19 cellular contexts compared by ENCODE assay signal in genomic region chr4:56245547-56246229, GRCh38.
DNase-seq lines count a peak whose midpoint lies in the region; ATAC-seq and TF ChIP-seq lines count a peak whose summit lies in the region.
"Had no signal": no experiment of that assay in that cellular context is flagged by ENCODE, and none has a peak within 500 bp of the region (broad histone marks: within the 10 kb centered on the region; RNA-seq: fewer than 3 reads in every experiment).

No MANE protein-coding gene starts in this region.

- H2BK15ac ChIP-seq in H9 (ENCODE audit: low read depth, low read length), result no peak overlapping the region

- DNase-seq in H9 (no peak), iPS-NIHi11 (ENCODE audit: low spot score) (peak; percentile 18), progenitor cell of endocrine pancreas (ENCODE audit: low spot score, unreplicated experiment) (no peak), DMS53 (lab: John Stamatoyannopoulos, UW) (no peak)
- no peak for DNase-seq in CD8-positive, alpha-beta memory T cell
- DNase-seq: AML-193; CD4-positive, CD25-positive, alpha-beta regulatory T cell; DMS79 treated with DMSO at 0.1 percent for 48 hours; GOT3; HFFc6; MM.1S; NCI-H1105; NCI-H187; NCI-H446; NCI-H748 treated with DMSO at 0.1 percent for 48 hours; Right ventricle myocardium superior had no signal

- H3K18ac ChIP-seq in H9 (ENCODE audit: insufficient read length, low read depth, low read length), result no peak overlapping the region

- H2BK20ac ChIP-seq in H9 (ENCODE audit: low read depth, low read length, poor library complexity, severe bottlenecking), result no peak overlapping the region

- no peaks in the 10 kb centered on the region for H3K36me3 ChIP-seq in CD8-positive, alpha-beta memory T cell (ENCODE audit: insufficient read depth, low read length)

- H4K8ac ChIP-seq in H9 (replicated peaks; ENCODE audit: insufficient read length, low read depth, low read length), result no peak overlapping the region

- no peak overlapping the region for H3K23ac ChIP-seq in H9 (ENCODE audit: insufficient read length, low read depth, low read length)

- no peaks in the 10 kb centered on the region for H3K79me1 ChIP-seq in H9 (ENCODE audit: insufficient read depth, low read depth, low read length, poor library complexity, severe bottlenecking)

- H3K4ac ChIP-seq in H9 (ENCODE audit: low read depth, low read length), result no peak overlapping the region

- H3K27me3 Mint-ChIP-seq in H9 (ENCODE audit: low read depth) (no peaks in the 10 kb centered on the region), brain (no peaks in the 10 kb centered on the region), progenitor cell of endocrine pancreas (no peaks in the 10 kb centered on the region)
- peaks cover 1 to 20% of the 10 kb centered on the region in 2 donors for H3K27me3 Mint-ChIP-seq in CD8-positive, alpha-beta memory T cell

- no peak overlapping the region for H3K4me3 Mint-ChIP-seq in H9
- no peak overlapping the region for H3K4me3 Mint-ChIP-seq in brain
- H3K4me3 Mint-ChIP-seq in progenitor cell of endocrine pancreas (ENCODE audit: low read depth), result no peak overlapping the region
- no peak overlapping the region for H3K4me3 Mint-ChIP-seq in CD8-positive, alpha-beta memory T cell
- H3K4me3 Mint-ChIP-seq: CD4-positive, CD25-positive, alpha-beta regulatory T cell; HFFc6 had no signal

- H3K4me1 Mint-ChIP-seq in H9 (peaks cover 17 to 21% of the 10 kb centered on the region in 2 experiments), brain (peaks cover 67% of the 10 kb centered on the region), progenitor cell of endocrine pancreas (ENCODE audit: low read depth) (peaks cover 46% of the 10 kb centered on the region)
- H3K4me1 Mint-ChIP-seq in CD8-positive, alpha-beta memory T cell, result no peaks in the 10 kb centered on the region
- H3K4me1 Mint-ChIP-seq: CD4-positive, CD25-positive, alpha-beta regulatory T cell had no signal

- CTCF ChIA-PET in CD8-positive, alpha-beta memory T cell (lab: Charles Lee), result no interaction called here

- no peak overlapping the region for H4K91ac ChIP-seq in H9 (ENCODE audit: insufficient read length, low read depth, low read length)

- no peak for ATAC-seq in GM18858 (IDR thresholded peaks at IDR 0.05; ENCODE audit: unreplicated experiment)
- ATAC-seq: Panc1 had no signal

- no CpG with 5 or more reads among the region's 2 CpGs for whole genome bisulfite sequencing in H9 (ENCODE audit: extremely low coverage, insufficient read length, low lambda C conversion rate)

- H3K9me3 ChIP-seq in H9 (ENCODE audit: control insufficient read depth, low read depth, low read length), result no peaks in the 10 kb centered on the region
- no peaks in the 10 kb centered on the region for H3K9me3 ChIP-seq in CD8-positive, alpha-beta memory T cell (ENCODE audit: low read length)

- no peak overlapping the region for H3K14ac ChIP-seq in H9 (ENCODE audit: insufficient read depth, low read length)

- H2AK5ac ChIP-seq in H9 (ENCODE audit: insufficient read length, low read length), result no peak overlapping the region

- POLR2A ChIA-PET in CD8-positive, alpha-beta memory T cell (lab: Charles Lee), result no interaction called here

- H3K23me2 ChIP-seq in H9 (ENCODE audit: insufficient read length, low read depth, low read length, poor library complexity, severe bottlenecking), result no peaks in the 10 kb centered on the region

- H3K9me3 Mint-ChIP-seq in H9 (no peaks in the 10 kb centered on the region), brain (peaks cover 0 to 3% (median 0%) of the 10 kb centered on the region in 5 experiments), progenitor cell of endocrine pancreas (ENCODE audit: low read depth) (no peaks in the 10 kb centered on the region)
- H3K9me3 Mint-ChIP-seq in CD8-positive, alpha-beta memory T cell, result no peaks in the 10 kb centered on the region
- H3K9me3 Mint-ChIP-seq: HFFc6 had no signal

- H4K20me1 ChIP-seq in H9 (ENCODE audit: control insufficient read depth, insufficient read depth, insufficient read length), result no peaks in the 10 kb centered on the region

- no peaks in the 10 kb centered on the region for H3K79me2 ChIP-seq in H9 (ENCODE audit: insufficient read depth, low read length)

- no peak overlapping the region for H3K9ac ChIP-seq in H9 (ENCODE audit: extremely low read depth, insufficient read length, low read length)

- no peaks in the 10 kb centered on the region for H3K27me3 ChIP-seq in H9 (ENCODE audit: insufficient read depth, low read length)
- no peaks in the 10 kb centered on the region for H3K27me3 ChIP-seq in CD8-positive, alpha-beta memory T cell (ENCODE audit: insufficient read depth, low read length, poor library complexity, severe bottlenecking)

- H2BK120ac ChIP-seq in H9 (ENCODE audit: low read depth, low read length, poor library complexity, severe bottlenecking), result no peak overlapping the region

- no peak overlapping the region for H2BK5ac ChIP-seq in H9 (ENCODE audit: insufficient read length, low read length)

- TF ChIP-seq CTCF in H9 (conservative IDR thresholded peaks at IDR 0.05) (no peak), brain (conservative IDR thresholded peaks at IDR 0.05) (no peak), progenitor cell of endocrine pancreas (IDR thresholded peaks at IDR 0.05; ENCODE audit: unreplicated experiment) (no peak)

- H3K4me3 ChIP-seq in CD8-positive, alpha-beta memory T cell (ENCODE audit: low read length), result no peak overlapping the region

- peaks cover 12% of the 10 kb centered on the region; the same call in 1 of the 2 replicates for H3K4me1 ChIP-seq in H9 (ENCODE audit: insufficient read depth, low read length)
- H3K4me1 ChIP-seq in CD8-positive, alpha-beta memory T cell (ENCODE audit: insufficient read depth, low read length), result no peaks in the 10 kb centered on the region

- no peak overlapping the region for H3K27ac ChIP-seq in H9 (ENCODE audit: insufficient read length, low read depth, low read length)
- H3K27ac ChIP-seq in CD8-positive, alpha-beta memory T cell (ENCODE audit: low read depth, low read length), result no peak overlapping the region

- no peak overlapping the region for H3T11ph ChIP-seq in H9 (ENCODE audit: low read length)

- no peak overlapping the region for H4K5ac ChIP-seq in H9 (ENCODE audit: insufficient read length, low read depth, low read length)

- H3K36me3 Mint-ChIP-seq in H9 (ENCODE audit: insufficient read depth in 1 of 3, low read depth in 3 of 3) (no peaks in the 10 kb centered on the region), brain (peaks cover 11% of the 10 kb centered on the region), progenitor cell of endocrine pancreas (ENCODE audit: insufficient read depth) (no peaks in the 10 kb centered on the region)
- H3K36me3 Mint-ChIP-seq in CD8-positive, alpha-beta memory T cell, result no peaks in the 10 kb centered on the region
- H3K36me3 Mint-ChIP-seq: CD4-positive, CD25-positive, alpha-beta regulatory T cell had no signal

- H3K27ac Mint-ChIP-seq in H9 (peak overlapping the region in 2 of 3 experiments; percentile 38 to 63; a peak in 2 of 7 replicates), brain (peak overlapping the region in 3 of 5 experiments; percentile 39 to 90 (median 50)), progenitor cell of endocrine pancreas (peak overlapping the region; percentile 30)
- no peak overlapping the region for H3K27ac Mint-ChIP-seq in CD8-positive, alpha-beta memory T cell
- H3K27ac Mint-ChIP-seq: CD4-positive, CD25-positive, alpha-beta regulatory T cell; HFFc6 had no signal

- H2BK12ac ChIP-seq in H9 (ENCODE audit: insufficient read length, low read depth, low read length), result no peak overlapping the region

- H3K56ac ChIP-seq in H9 (ENCODE audit: insufficient read length, low read depth, low read length), result no peak overlapping the region

- H3K4me2 ChIP-seq in H9 (ENCODE audit: insufficient read depth, insufficient read length, low read length), result peak overlapping the region; percentile 24

- no peak overlapping the region for H2AFZ ChIP-seq in H9 (ENCODE audit: low read length)

Comparison
In these comparisons a context has a peak if more than half of its experiments do, and no peak if none do; other contexts are left out.
1. H3K27ac Mint-ChIP-seq: peak in H9 (2 of 3), brain (3 of 5) and progenitor cell of endocrine pancreas (single experiment); none in CD8-positive, alpha-beta memory T cell (0 of 8).